8 cellular contexts compared by ENCODE assay signal in genomic region chrX:44873415-44874270, GRCh38. TPM values are rescaled to one million over a fixed set of nuclear protein-coding genes. Genes with fewer than 3 reads are reported as not detected.
DNase-seq lines count a peak whose midpoint lies in the region; ATAC-seq and TF ChIP-seq lines count a peak whose summit lies in the region.

No MANE protein-coding gene starts in this region.

- H3K27me3 ChIP-seq in Panc1 (ENCODE audit: control insufficient read depth, insufficient read depth, low read length) (no peaks in the 10 kb centered on the region), neural progenitor cell (no peaks in the 10 kb centered on the region), thymus (ENCODE audit: control insufficient read depth, insufficient read depth) (no peaks in the 10 kb centered on the region)

- H3K27me3 Mint-ChIP-seq in neural progenitor cell (ENCODE audit: insufficient read depth, low read depth) = peaks cover 3% of the 10 kb centered on the region

- intact Hi-C loops in Panc1 (cut with micrococcal nuclease; ENCODE audit: unreplicated experiment) = loop anchor here (10.0 kb wide), 1 partner anchor 191 kb away; no protein-coding TSS in a partner anchor

- H3K27ac ChIP-seq in Panc1 (ENCODE audit: low read length) (peak overlapping the region; percentile 93), neural progenitor cell (peak overlapping the region; percentile 97), thymus (ENCODE audit: low read depth) (peak overlapping the region; percentile 97)

- ATAC-seq in HG02973 (IDR thresholded peaks at IDR 0.05; ENCODE audit: unreplicated experiment) = peak; percentile 20
- peak; percentile 17; the same call in 1 of the 2 replicates for ATAC-seq in Panc1
- ATAC-seq in GM19452 (IDR thresholded peaks at IDR 0.05; ENCODE audit: unreplicated experiment) = no peak

- peak overlapping the region; percentile 29 for H2AFZ ChIP-seq in neural progenitor cell (replicated peaks)

- H3K4me3 ChIP-seq in Panc1 (ENCODE audit: low read depth in 2 of 2, low read length in 2 of 2) = peak overlapping the region; percentile 81 to 89
- H3K4me3 ChIP-seq in fibroblast of villous mesenchyme (ENCODE audit: low read depth, low read length) = peak overlapping the region; percentile 84
- H3K4me3 ChIP-seq in neural progenitor cell = peak overlapping the region; percentile 83
- H3K4me3 ChIP-seq in thymus (ENCODE audit: low read length) = peak overlapping the region; percentile 87

- peaks cover 71% of the 10 kb centered on the region for H3K79me2 ChIP-seq in neural progenitor cell (ENCODE audit: low read depth)

- DNase-seq in GDM1 (lab: John Stamatoyannopoulos, UW) = peak; percentile 26
- DNase-seq in Panc1 (ENCODE audit: low read depth, low spot score) = no peak
- DNase-seq in activated effector memory CD4-positive, alpha-beta T cell treated with Interleukin-2 at 50 U/mL for 16 hours = peak; percentile 29
- peak; percentile 46 for DNase-seq in fibroblast of villous mesenchyme (ENCODE audit: low read depth)
- DNase-seq in neural progenitor cell (ENCODE audit: low spot score) = peak; percentile 68

- in situ Hi-C loops in Panc1 (cut with HindIII; ENCODE audit: low pct_unique_long_range_greater_than_20kb, low sequenced_read_pairs) = no loop called here

- under 1% methylated on average over 88 of the region's 99 CpGs for WGBS in thymus

- H3K9me3 ChIP-seq in Panc1 (ENCODE audit: control insufficient read depth, insufficient read depth, low read depth, low read length) (no peaks in the 10 kb centered on the region), neural progenitor cell (ENCODE audit: low read depth) (no peaks in the 10 kb centered on the region), thymus (ENCODE audit: control insufficient read depth) (no peaks in the 10 kb centered on the region)

- H3K4me1 ChIP-seq in Panc1 (ENCODE audit: control insufficient read depth, insufficient read depth, low read length) (peaks cover 8% of the 10 kb centered on the region), neural progenitor cell (no peaks in the 10 kb centered on the region), thymus (ENCODE audit: control insufficient read depth, insufficient read depth, low read length) (no peaks in the 10 kb centered on the region)

- POLR2A ChIA-PET in Panc1 (lab: Charles Lee) = interaction anchor here (0.5 kb wide), 1 partner anchor 8 kb away, joined by 3 read pairs; no protein-coding TSS in a partner anchor

- CTCF ChIA-PET in Panc1 (lab: Charles Lee) = no interaction called here

- no peaks in the 10 kb centered on the region; the same call in 1 of the 2 replicates for H3K36me3 ChIP-seq in Panc1 (ENCODE audit: control insufficient read depth, insufficient read depth, low read length)
- peaks cover 3% of the 10 kb centered on the region for H3K36me3 ChIP-seq in neural progenitor cell
- H3K36me3 ChIP-seq in thymus (ENCODE audit: control insufficient read depth, insufficient read depth) = no peaks in the 10 kb centered on the region

- peaks cover 15% of the 10 kb centered on the region for H3F3A ChIP-seq in neural progenitor cell (ENCODE audit: low read depth)

- peaks cover 13% of the 10 kb centered on the region for H4K20me1 ChIP-seq in neural progenitor cell (ENCODE audit: low read depth)

- peaks cover 3% of the 10 kb centered on the region for H3K4me1 Mint-ChIP-seq in neural progenitor cell

- TF ChIP-seq CTCF in Panc1 (IDR thresholded peaks at IDR 0.05) (peak; percentile 23; the same call in 1 of the 2 replicates), fibroblast of villous mesenchyme (IDR thresholded peaks at IDR 0.05; ENCODE audit: insufficient read depth, low read depth, low read length) (no peak), neural progenitor cell (IDR thresholded peaks at IDR 0.05) (no peak)

- peak overlapping the region; percentile 96 for H3K4me3 Mint-ChIP-seq in neural progenitor cell

- BruUV-seq in Panc1 (replicated peaks; lab: Mats Ljungman, UMichigan) = no TSS peak

- H3K27ac Mint-ChIP-seq in neural progenitor cell = peak overlapping the region; percentile 94

- peaks cover 7% of the 10 kb centered on the region for H3K9me3 Mint-ChIP-seq in neural progenitor cell

- H3K36me3 Mint-ChIP-seq in neural progenitor cell = peaks cover 4% of the 10 kb centered on the region

- H3K9ac ChIP-seq in neural progenitor cell = peak overlapping the region; percentile 88

- peak overlapping the region; percentile 90 for H3K4me2 ChIP-seq in neural progenitor cell

RNA-seq across cellular contexts. Expression of gene KDM6A, which starts 0.7 kb away (rescaled TPM):
- 24.0 TPM for total RNA-seq in Panc1 (2021; ENCODE audit: unreplicated experiment)
- polyA plus RNA-seq in Panc1 (2012; ENCODE audit: insufficient read length) = 9.8 TPM
- 24.2 and 27.6 TPM in 2 replicates for total RNA-seq in fibroblast of villous mesenchyme
- total RNA-seq in neural progenitor cell (ENCODE audit: low replicate concordance) = 52.6 and 56.2 TPM in 2 replicates
- 20.9 TPM for polyA plus RNA-seq in thymus

RNA-seq across cellular contexts. Expression of gene DUSP21, which starts 29.8 kb away (rescaled TPM):
- not detected for total RNA-seq in Panc1 (2021; ENCODE audit: unreplicated experiment)
- not detected for polyA plus RNA-seq in Panc1 (2012; ENCODE audit: insufficient read length)
- not detected in 2 replicates for total RNA-seq in fibroblast of villous mesenchyme
- total RNA-seq in neural progenitor cell (ENCODE audit: low replicate concordance) = not detected in 2 replicates
- not detected for polyA plus RNA-seq in thymus
